ENCODE assay signal across 8 cellular contexts in the genomic region with DNA sequence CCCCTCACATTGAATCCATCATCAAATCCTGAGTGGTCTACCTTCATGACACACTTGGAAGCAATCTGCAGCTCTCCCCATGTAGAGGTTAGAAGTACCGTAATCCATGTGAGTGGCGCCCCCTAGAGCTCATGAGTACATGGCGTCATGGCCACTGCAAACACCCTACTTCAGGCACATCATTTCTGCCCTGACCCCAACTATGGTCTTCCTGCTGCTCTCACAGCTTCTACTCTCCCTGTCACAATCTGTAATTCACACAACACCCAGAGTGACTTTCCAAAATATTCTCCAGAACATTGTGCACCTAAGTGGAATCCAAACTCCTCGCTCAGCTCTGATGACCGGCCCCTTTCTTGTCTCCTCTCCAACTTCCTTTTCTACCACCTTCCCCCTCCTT.
A peak's percentile ranks its signal among the peaks of the same experiment; 100 is the strongest.
DNase-seq lines count a peak whose midpoint lies in the region; ATAC-seq and TF ChIP-seq lines count a peak whose summit lies in the region.

No MANE protein-coding gene starts in this region.

- peak; percentile 70 for ATAC-seq in GM18861 (IDR thresholded peaks at IDR 0.05; ENCODE audit: unreplicated experiment)
- peak; percentile 86 for ATAC-seq in HG03175 (IDR thresholded peaks at IDR 0.05; ENCODE audit: unreplicated experiment)
- peak; percentile 73 to 78 for ATAC-seq in activated T-cell treated with anti-CD3 and anti-CD28 coated beads, Interleukin-2, amount 50 U/mL, for 4 hours

- no peaks in the 10 kb centered on the region for H3K9me3 Mint-ChIP-seq in activated T-cell treated with anti-CD3 and anti-CD28 coated beads, Interleukin-2, amount 50 U/mL, for 4 hours

- H3K27ac ChIP-seq in OCI-LY3 (ENCODE audit: low read length), result no peak overlapping the region
- H3K27ac ChIP-seq in ovary, result no peak overlapping the region
- no peak overlapping the region for H3K27ac ChIP-seq in tibial nerve

- H4K20me1 ChIP-seq in OCI-LY3 (ENCODE audit: insufficient read depth, low read length), result no peaks in the 10 kb centered on the region

- no peak overlapping the region for H3K4me2 ChIP-seq in OCI-LY3 (ENCODE audit: low read length)

- TF ChIP-seq POLR2A in ovary (IDR thresholded peaks at IDR 0.05) (no peak), tibial nerve (IDR thresholded peaks at IDR 0.05) (no peak)

- TF ChIP-seq EP300 in ovary (IDR thresholded peaks at IDR 0.05), result no peak
- TF ChIP-seq EP300 in tibial nerve (IDR thresholded peaks at IDR 0.05), result no peak

- peaks cover 73% of the 10 kb centered on the region for H3K4me1 Mint-ChIP-seq in activated T-cell treated with anti-CD3 and anti-CD28 coated beads, Interleukin-2, amount 50 U/mL, for 4 hours (ENCODE audit: low read depth)

- H3K27me3 ChIP-seq in OCI-LY3 (ENCODE audit: low read depth, low read length) (no peaks in the 10 kb centered on the region), ovary (no peaks in the 10 kb centered on the region), tibial nerve (no peaks in the 10 kb centered on the region)

- H3K4me1 ChIP-seq in OCI-LY3 (ENCODE audit: low read length), result peaks cover 14% of the 10 kb centered on the region
- no peaks in the 10 kb centered on the region for H3K4me1 ChIP-seq in ovary (ENCODE audit: insufficient read depth)
- H3K4me1 ChIP-seq in tibial nerve, result peaks cover 0 to 30% (median 5%) of the 10 kb centered on the region in 4 donors

- H3K36me3 ChIP-seq in OCI-LY3 (replicated peaks; ENCODE audit: low read depth, low read length) (no peaks in the 10 kb centered on the region), ovary (no peaks in the 10 kb centered on the region), tibial nerve (no peaks in the 10 kb centered on the region)

- DNase-seq in AG09319 (ENCODE audit: extremely low read depth, low read depth) (no peak), fibroblast of villous mesenchyme (ENCODE audit: low read depth) (peak; percentile 68), ovary (peak; percentile 29 to 68 (median 53)), tibial nerve (ENCODE audit: low spot score in 2 of 2) (peak; percentile 30 to 69)
- DNase-seq in activated T-cell treated with anti-CD3 and anti-CD28 coated beads, Interleukin-2, amount 50 U/mL, for 4 hours, result peak; percentile 71

- intact Hi-C loops in ovary (cut with DNase I), result no loop called here

- H3K9ac ChIP-seq in OCI-LY3 (ENCODE audit: low read length), result no peak overlapping the region

- no peak overlapping the region for H3K4me3 ChIP-seq in OCI-LY3 (ENCODE audit: low read length)
- no peak overlapping the region for H3K4me3 ChIP-seq in fibroblast of villous mesenchyme (ENCODE audit: low read depth, low read length)
- H3K4me3 ChIP-seq in ovary, result no peak overlapping the region
- no peak overlapping the region for H3K4me3 ChIP-seq in tibial nerve

- no peaks in the 10 kb centered on the region for H3K9me3 ChIP-seq in OCI-LY3 (ENCODE audit: insufficient read depth, low read length)
- H3K9me3 ChIP-seq in ovary, result no peaks in the 10 kb centered on the region
- no peaks in the 10 kb centered on the region for H3K9me3 ChIP-seq in tibial nerve

- no peak overlapping the region for H2AFZ ChIP-seq in OCI-LY3 (ENCODE audit: low read depth, low read length)

- peak; percentile 40 for TF ChIP-seq CTCF in AG09319 (IDR thresholded peaks at IDR 0.05; ENCODE audit: low read depth, low read length)
- peak; percentile 95 for TF ChIP-seq CTCF in OCI-LY3 (IDR thresholded peaks at IDR 0.05; ENCODE audit: low read depth, low read length)
- peak; percentile 80 for TF ChIP-seq CTCF in fibroblast of villous mesenchyme (IDR thresholded peaks at IDR 0.05; ENCODE audit: insufficient read depth, low read depth, low read length)
- TF ChIP-seq CTCF in ovary (IDR thresholded peaks at IDR 0.05), result peak in 2 of 3 donors; percentile 19 to 21
- TF ChIP-seq CTCF in tibial nerve (IDR thresholded peaks at IDR 0.05), result peak; percentile 28 to 53 (median 39)

- H3K36me3 Mint-ChIP-seq in activated T-cell treated with anti-CD3 and anti-CD28 coated beads, Interleukin-2, amount 50 U/mL, for 4 hours (ENCODE audit: insufficient read depth), result peaks cover 18% of the 10 kb centered on the region

- no peaks in the 10 kb centered on the region for H3K27me3 Mint-ChIP-seq in activated T-cell treated with anti-CD3 and anti-CD28 coated beads, Interleukin-2, amount 50 U/mL, for 4 hours (ENCODE audit: low read depth)

- 33 to 47% (median 47%) methylated on average over 5 of the region's 5 CpGs for WGBS in ovary, 3 donors
- 50 to 52% methylated on average over 5 of the region's 5 CpGs for WGBS in tibial nerve, 2 donors

- H3K4me3 Mint-ChIP-seq in activated T-cell treated with anti-CD3 and anti-CD28 coated beads, Interleukin-2, amount 50 U/mL, for 4 hours, result no peak overlapping the region

- no peaks in the 10 kb centered on the region for H3K79me2 ChIP-seq in OCI-LY3 (ENCODE audit: low read length)

Comparison
In these comparisons a context has a peak if more than half of its experiments do, and no peak if none do; other contexts are left out.
1. CTCF ChIP-seq: peak in every context shown above with its lines; median percentile 95 in OCI-LY3; 80 in fibroblast of villous mesenchyme; 40 in AG09319; 39 in tibial nerve; 20 in ovary.